ENCODE assay signal across 1 cellular context in the genomic region with DNA sequence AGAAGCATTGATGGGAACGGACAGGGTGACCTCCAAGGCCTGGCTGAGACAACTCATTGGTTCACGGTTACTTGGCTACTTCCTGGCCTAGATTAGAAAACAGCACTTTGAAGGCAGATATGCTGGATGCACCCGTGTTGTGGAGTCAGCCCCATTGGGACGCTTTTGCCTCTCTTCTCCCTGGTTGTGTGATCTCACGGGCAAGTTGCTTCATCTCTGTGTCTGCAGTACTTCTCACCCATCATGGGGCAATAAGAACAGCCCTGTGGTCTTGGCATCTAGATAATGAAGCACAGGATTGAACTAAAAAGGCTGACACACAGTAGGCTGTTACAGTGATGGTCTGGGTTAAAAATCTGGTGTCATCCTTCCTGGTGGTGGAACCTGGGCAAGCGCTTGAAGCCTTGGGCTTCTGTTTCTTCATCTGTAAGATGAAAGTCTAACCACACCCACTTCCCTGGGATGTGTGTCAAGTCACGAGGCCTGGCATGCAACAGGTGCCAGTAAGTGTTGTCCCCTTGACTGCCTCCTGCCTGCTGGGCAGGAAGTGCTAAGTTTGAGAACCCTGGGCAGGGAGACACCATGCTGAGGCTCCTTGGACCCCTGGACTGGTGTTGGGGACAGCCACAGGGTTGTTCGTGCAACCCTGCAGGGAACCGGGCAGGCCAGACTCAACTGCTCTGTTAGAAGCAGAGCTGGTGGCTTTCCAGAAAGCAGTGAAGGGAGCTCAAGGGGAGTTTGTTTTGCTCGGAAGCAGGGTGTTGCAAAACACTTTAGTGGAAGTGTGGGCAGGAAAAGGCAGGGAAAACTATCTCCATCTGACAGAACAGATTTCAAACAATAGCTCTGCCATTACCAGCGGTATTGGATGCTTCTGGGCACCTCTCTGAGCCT.
A peak's percentile ranks its signal among the peaks of the same experiment; 100 is the strongest.
TF ChIP-seq lines count a peak whose summit lies in the region.

No MANE protein-coding gene starts in this region.

TF ChIP-seq in HCT116, 20 proteins besides CTCF, POLR2A, EP300 and RAD21:
- TF ChIP-seq, protein P1, sequence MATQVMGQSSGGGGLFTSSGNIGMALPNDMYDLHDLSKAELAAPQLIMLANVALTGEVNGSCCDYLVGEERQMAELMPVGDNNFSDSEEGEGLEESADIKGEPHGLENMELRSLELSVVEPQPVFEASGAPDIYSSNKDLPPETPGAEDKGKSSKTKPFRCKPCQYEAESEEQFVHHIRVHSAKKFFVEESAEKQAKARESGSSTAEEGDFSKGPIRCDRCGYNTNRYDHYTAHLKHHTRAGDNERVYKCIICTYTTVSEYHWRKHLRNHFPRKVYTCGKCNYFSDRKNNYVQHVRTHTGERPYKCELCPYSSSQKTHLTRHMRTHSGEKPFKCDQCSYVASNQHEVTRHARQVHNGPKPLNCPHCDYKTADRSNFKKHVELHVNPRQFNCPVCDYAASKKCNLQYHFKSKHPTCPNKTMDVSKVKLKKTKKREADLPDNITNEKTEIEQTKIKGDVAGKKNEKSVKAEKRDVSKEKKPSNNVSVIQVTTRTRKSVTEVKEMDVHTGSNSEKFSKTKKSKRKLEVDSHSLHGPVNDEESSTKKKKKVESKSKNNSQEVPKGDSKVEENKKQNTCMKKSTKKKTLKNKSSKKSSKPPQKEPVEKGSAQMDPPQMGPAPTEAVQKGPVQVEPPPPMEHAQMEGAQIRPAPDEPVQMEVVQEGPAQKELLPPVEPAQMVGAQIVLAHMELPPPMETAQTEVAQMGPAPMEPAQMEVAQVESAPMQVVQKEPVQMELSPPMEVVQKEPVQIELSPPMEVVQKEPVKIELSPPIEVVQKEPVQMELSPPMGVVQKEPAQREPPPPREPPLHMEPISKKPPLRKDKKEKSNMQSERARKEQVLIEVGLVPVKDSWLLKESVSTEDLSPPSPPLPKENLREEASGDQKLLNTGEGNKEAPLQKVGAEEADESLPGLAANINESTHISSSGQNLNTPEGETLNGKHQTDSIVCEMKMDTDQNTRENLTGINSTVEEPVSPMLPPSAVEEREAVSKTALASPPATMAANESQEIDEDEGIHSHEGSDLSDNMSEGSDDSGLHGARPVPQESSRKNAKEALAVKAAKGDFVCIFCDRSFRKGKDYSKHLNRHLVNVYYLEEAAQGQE (IDR thresholded peaks at IDR 0.05; ENCODE audit: low read depth) = no peak
- peak; percentile 48 for TF ChIP-seq TCF7L2 (IDR thresholded peaks at IDR 0.05; ENCODE audit: borderline replicate concordance, extremely low read depth, insufficient read depth, insufficient read length)
- TF ChIP-seq EZH2 (IDR thresholded peaks at IDR 0.05) = no peak
TF ChIP-seq in HCT116: peak in this region for 1.
